Comparison of ENCODE assay signal across 9 cellular contexts in the genomic region with DNA sequence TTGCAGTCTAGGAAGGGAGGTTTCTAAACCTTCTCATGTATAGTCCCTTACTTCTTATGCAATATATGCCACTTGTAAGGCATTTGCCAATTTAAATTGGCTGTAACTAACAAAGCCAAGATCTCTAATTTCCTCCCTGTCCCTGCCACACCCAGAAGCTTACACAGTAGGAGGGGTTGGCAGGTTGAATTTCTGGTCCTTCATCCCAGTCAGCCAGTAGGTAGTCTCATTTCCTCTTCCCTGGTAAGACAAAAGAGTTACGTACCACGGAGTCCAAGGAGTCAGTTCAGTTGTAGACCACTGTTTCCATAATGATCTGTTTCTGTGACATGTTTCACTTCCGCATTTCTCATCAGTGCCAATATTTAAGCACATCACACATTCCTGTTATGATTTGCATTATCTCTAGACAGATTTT. TPM values are rescaled to one million over a fixed set of nuclear protein-coding genes. Genes with fewer than 3 reads are reported as not detected.
DNase-seq lines count a peak whose midpoint lies in the region; ATAC-seq, FAIRE-seq and TF ChIP-seq lines count a peak whose summit lies in the region.
"Had no signal": no experiment of that assay in that cellular context is flagged by ENCODE, and none has a peak within 500 bp of the region (broad histone marks: within the 10 kb centered on the region; RNA-seq: fewer than 3 reads in every experiment).

No MANE protein-coding gene starts in this region.

- DNase-seq in GM12891 (ENCODE audit: insufficient read length, low spot score) = no peak
- peak; percentile 85 for DNase-seq in epithelial cell of esophagus (ENCODE audit: low read depth)
- DNase-seq in retina = no peak
- DNase-seq in NCI-H128 (lab: John Stamatoyannopoulos, UW; ENCODE audit: unreplicated experiment) = no peak
- no peak for DNase-seq in NCI-H1930 (lab: John Stamatoyannopoulos, UW)
- no peak for DNase-seq in NCI-H187 treated with DMSO at 0.1 percent for 48 hours (lab: John Stamatoyannopoulos, UW)

- FAIRE-seq in GM12891 (lab: Jason Lieb, UNC) = peak; percentile 93
- FAIRE-seq: endothelial cell of umbilical vein had no signal

- TF ChIP-seq POLR2A in GM12891 (IDR thresholded peaks at IDR 0.05; ENCODE audit: low read depth, low read length) = no peak

- ATAC-seq in GM21526 (IDR thresholded peaks at IDR 0.05; ENCODE audit: low FRiP score, unreplicated experiment) (peak; percentile 47), HG03469 (IDR thresholded peaks at IDR 0.05; ENCODE audit: unreplicated experiment) (peak; percentile 35)

- no peak overlapping the region for H3K4me3 ChIP-seq in epithelial cell of esophagus (ENCODE audit: low read length)

- no peak for TF ChIP-seq CTCF in epithelial cell of esophagus (IDR thresholded peaks at IDR 0.05; ENCODE audit: insufficient read depth, low read depth, low read length, missing control alignments)

TF ChIP-seq in GM12891, 5 proteins besides CTCF, POLR2A, EP300 and RAD21:
- TF ChIP-seq PAX5 (IDR thresholded peaks at IDR 0.05; ENCODE audit: insufficient read depth, low read length, severe bottlenecking) (no peak), POU2F2 (IDR thresholded peaks at IDR 0.05; ENCODE audit: low read depth, low read length) (peak; percentile 33; the same call in 1 of the 2 replicates), SPI1 (IDR thresholded peaks at IDR 0.05; ENCODE audit: low read depth, low read length) (peak; percentile 100)

RNA-seq across cellular contexts. Expression of a gene that starts 47.0 kb away (rescaled TPM):
- polyA plus RNA-seq in GM12891 (2012; ENCODE audit: low read depth, missing spikeins) = 0.98 TPM
